ENCODE assay signal across 24 cellular contexts in genomic region chr6:15355683-15356099, GRCh38.
A peak's percentile ranks its signal among the peaks of the same experiment; 100 is the strongest.
DNase-seq lines count a peak whose midpoint lies in the region; ATAC-seq, FAIRE-seq and TF ChIP-seq lines count a peak whose summit lies in the region.
"Had no signal": no experiment of that assay in that cellular context is flagged by ENCODE, and none has a peak within 500 bp of the region (broad histone marks: within the 10 kb centered on the region; RNA-seq: fewer than 3 reads in every experiment).

No MANE protein-coding gene starts in this region.

- no peaks in the 10 kb centered on the region for H3K27me3 ChIP-seq in SK-N-SH (ENCODE audit: insufficient read depth)
- H3K27me3 ChIP-seq in HL-60 (ENCODE audit: insufficient read depth, poor library complexity, severe bottlenecking): no peaks in the 10 kb centered on the region
- no peaks in the 10 kb centered on the region for H3K27me3 ChIP-seq in endothelial cell of umbilical vein (ENCODE audit: control insufficient read depth in 2 of 2, insufficient read depth in 2 of 2, low read length in 2 of 2)
- no peaks in the 10 kb centered on the region for H3K27me3 ChIP-seq in psoas muscle (ENCODE audit: insufficient read depth in 3 of 3, low read length in 2 of 3)
- H3K27me3 ChIP-seq: ascending aorta, heart right ventricle, left lung, tibial nerve had no signal

- no peak for DNase-seq in SK-N-SH
- no peak for DNase-seq in HL-60 (ENCODE audit: low read depth in 1 of 2, low spot score in 1 of 2)
- DNase-seq in endothelial cell of umbilical vein (ENCODE audit: low read depth, low spot score): no peak
- DNase-seq in psoas muscle: no peak
- no peak for DNase-seq in NCI-H187 treated with DMSO at 0.1 percent for 48 hours (lab: John Stamatoyannopoulos, UW)
- no peak for DNase-seq in NCI-H2227 (lab: John Stamatoyannopoulos, UW; ENCODE audit: unreplicated experiment)
- DNase-seq: activated CD4-positive, alpha-beta T cell treated with anti-CD3 and anti-CD28 coated beads for 1 hour; activated CD8-positive, alpha-beta memory T cell treated with anti-CD3 and anti-CD28 coated beads for 24 hours; CD8-positive, alpha-beta memory T cell; DND-41; effector memory CD8-positive, alpha-beta T cell; heart right ventricle; left lung; NCI-H1694; NCI-H446 treated with DMSO at 0.1 percent for 48 hours; stimulated activated CD4-positive, alpha-beta T cell treated with anti-CD3 and anti-CD28 coated beads, Interleukin-4, amount 100 ng/mL, for 1 hour had no signal

- no peaks in the 10 kb centered on the region for H3K36me3 ChIP-seq in SK-N-SH (replicated peaks in 1 of 2; ENCODE audit: control insufficient read depth in 1 of 2, insufficient read depth in 2 of 2, low read length in 1 of 2)
- no peaks in the 10 kb centered on the region for H3K36me3 ChIP-seq in endothelial cell of umbilical vein (ENCODE audit: control insufficient read depth in 2 of 2, extremely low read depth in 1 of 2, insufficient read depth in 2 of 2, low read length in 2 of 2)
- no peaks in the 10 kb centered on the region for H3K36me3 ChIP-seq in psoas muscle (ENCODE audit: insufficient read depth in 1 of 2, low read depth in 1 of 2)
- H3K36me3 ChIP-seq: ascending aorta, heart right ventricle, left lung, tibial nerve had no signal

- no peaks in the 10 kb centered on the region for H3K9me1 ChIP-seq in endothelial cell of umbilical vein (replicated peaks; ENCODE audit: control insufficient read depth, extremely low read depth, insufficient read depth, low read length)

- peaks cover 0 to 19% of the 10 kb centered on the region in 2 experiments; a peak in 3 of 4 replicates for H3K4me1 ChIP-seq in SK-N-SH (ENCODE audit: control insufficient read depth in 1 of 2, insufficient read depth in 2 of 2, low read depth in 1 of 2, low read length in 1 of 2)
- peaks cover 5% of the 10 kb centered on the region for H3K4me1 ChIP-seq in endothelial cell of umbilical vein (ENCODE audit: control insufficient read depth, extremely low read depth, insufficient read depth, low read length)
- H3K4me1 ChIP-seq in psoas muscle: peaks cover 81% of the 10 kb centered on the region

- H3K4me3 ChIP-seq in SK-N-SH (ENCODE audit: low read depth in 2 of 2, low read length in 1 of 2): no peak overlapping the region
- no peak overlapping the region for H3K4me3 ChIP-seq in HL-60 (replicated peaks; ENCODE audit: insufficient read depth, low read length)
- H3K4me3 ChIP-seq in endothelial cell of umbilical vein (replicated peaks in 1 of 3; ENCODE audit: insufficient read depth in 1 of 3, low read depth in 1 of 3, low read length in 3 of 3): no peak overlapping the region
- H3K4me3 ChIP-seq in psoas muscle: no peak overlapping the region
- H3K4me3 ChIP-seq: ascending aorta, heart right ventricle, left lung, tibial nerve had no signal

- TF ChIP-seq POLR2A in endothelial cell of umbilical vein (IDR thresholded peaks at IDR 0.05; ENCODE audit: low read depth, low read length): no peak

- intact Hi-C loops in endothelial cell of umbilical vein (cut with micrococcal nuclease) (no loop called here), psoas muscle (cut with DNase I) (no loop called here)

- H3K4me2 ChIP-seq in SK-N-SH: no peak overlapping the region
- no peak overlapping the region for H3K4me2 ChIP-seq in endothelial cell of umbilical vein (ENCODE audit: insufficient read depth, low read length)

- CTCF ChIA-PET in SK-N-SH (lab: Yijun Ruan, JAX): no interaction called here
- CTCF ChIA-PET in endothelial cell of umbilical vein (lab: Charles Lee): interaction anchor here (1.6 kb wide), 1 partner anchor 10 kb away, joined by 5 read pairs; no protein-coding TSS in a partner anchor

- peaks cover 12% of the 10 kb centered on the region; the same call in 1 of the 2 replicates for H3K79me2 ChIP-seq in SK-N-SH (ENCODE audit: insufficient read depth)
- no peaks in the 10 kb centered on the region for H3K79me2 ChIP-seq in endothelial cell of umbilical vein (ENCODE audit: control insufficient read depth, insufficient read depth, low read length)

- FAIRE-seq in endothelial cell of umbilical vein (lab: Jason Lieb, UNC): peak; percentile 4
- FAIRE-seq: GM18507, TTC549 had no signal

- H4K20me1 ChIP-seq in SK-N-SH (ENCODE audit: insufficient read depth): peaks cover 12% of the 10 kb centered on the region
- no peaks in the 10 kb centered on the region for H4K20me1 ChIP-seq in endothelial cell of umbilical vein (replicated peaks; ENCODE audit: control insufficient read depth, extremely low read depth, insufficient read depth, low read length)

- BruUV-seq in endothelial cell of umbilical vein (replicated peaks; lab: Mats Ljungman, UMichigan): no TSS peak

- peaks cover 6% of the 10 kb centered on the region for H3F3A ChIP-seq in SK-N-SH (replicated peaks; ENCODE audit: insufficient read depth)

- H3K9ac ChIP-seq in SK-N-SH (no peak overlapping the region), endothelial cell of umbilical vein (replicated peaks; ENCODE audit: extremely low read depth, insufficient read depth, low read length) (no peak overlapping the region)

- ATAC-seq in SK-N-SH treated with all-trans-retinoic acid at 6 μM for 48 hours (peak; percentile 44; the same call in 2 of the 3 replicates), psoas muscle (peak; percentile 22 to 55 (median 41)), HG02870 (IDR thresholded peaks at IDR 0.05; ENCODE audit: unreplicated experiment) (no peak)
- ATAC-seq: activated naive CD4-positive, alpha-beta T cell treated with anti-CD3 and anti-CD28 coated beads, Interleukin-2, amount 50 U/mL, for 72 hours; effector memory CD8-positive, alpha-beta T cell; heart right ventricle; left lung had no signal

- POLR2A ChIA-PET in SK-N-SH (lab: Yijun Ruan, JAX): no interaction called here
- POLR2A ChIA-PET in endothelial cell of umbilical vein (lab: Charles Lee): no interaction called here

- TF ChIP-seq RAD21 in SK-N-SH (IDR thresholded peaks at IDR 0.05; ENCODE audit: low read length): no peak

- H3K27ac ChIP-seq in SK-N-SH (ENCODE audit: low read depth in 2 of 2, low read length in 1 of 2) (no peak overlapping the region), HL-60 (replicated peaks) (peak overlapping the region; percentile 55), endothelial cell of umbilical vein (ENCODE audit: insufficient read depth, low read depth, low read length) (no peak overlapping the region), psoas muscle (peak overlapping the region; percentile 41)
- H3K27ac ChIP-seq: ascending aorta, heart right ventricle, left lung, RWPE1, tibial nerve had no signal

- H3K9me3 ChIP-seq in SK-N-SH (no peaks in the 10 kb centered on the region), endothelial cell of umbilical vein (replicated peaks; ENCODE audit: control insufficient read depth, insufficient read depth, low read length) (no peaks in the 10 kb centered on the region), psoas muscle (no peaks in the 10 kb centered on the region)
- H3K9me3 ChIP-seq: ascending aorta, heart right ventricle, left lung, tibial nerve had no signal

- WGBS in SK-N-SH (ENCODE audit: low lambda C conversion rate): 87% methylated on average over 10 of the region's 10 CpGs
- WGBS in psoas muscle, 3 donors: 26 to 54% (median 32%) methylated on average over 10 of the region's 10 CpGs

- no peak for TF ChIP-seq CTCF in SK-N-SH (IDR thresholded peaks at IDR 0.05)
- TF ChIP-seq CTCF in HL-60 (IDR thresholded peaks at IDR 0.05; ENCODE audit: insufficient read depth, low read length): no peak
- TF ChIP-seq CTCF in endothelial cell of umbilical vein (IDR thresholded peaks at IDR 0.05; ENCODE audit: extremely low read depth in 1 of 2, insufficient read depth in 1 of 2, low read depth in 1 of 2, low read length in 2 of 2): no peak
- no peak for TF ChIP-seq CTCF in psoas muscle (IDR thresholded peaks at IDR 0.05)

- no peaks in the 10 kb centered on the region for H3K9me2 ChIP-seq in SK-N-SH

- H2AFZ ChIP-seq in SK-N-SH (ENCODE audit: low read depth) (no peak overlapping the region), endothelial cell of umbilical vein (ENCODE audit: low read depth, low read length) (no peak overlapping the region)

- TF ChIP-seq EP300 in SK-N-SH (IDR thresholded peaks at IDR 0.05; ENCODE audit: borderline replicate concordance in 1 of 2, low read depth in 1 of 2, low read length in 1 of 2): no peak

- dilution Hi-C loops in endothelial cell of umbilical vein (cut with MboI; ENCODE audit: extremely low pct_ligation_motif_present, low sequenced_read_pairs): no loop called here

TF ChIP-seq in SK-N-SH treated with all-trans-retinoic acid at 6 μM for 48 hours, 23 proteins besides CTCF, POLR2A, EP300 and RAD21 (continues in another document):
- no peak for TF ChIP-seq ZFP3 (CRISPR knock-in tag; IDR thresholded peaks at IDR 0.05)

TF ChIP-seq in SK-N-SH, 30 proteins besides CTCF, POLR2A, EP300 and RAD21 (continues in another document):
- no peak for TF ChIP-seq SMC3 (IDR thresholded peaks at IDR 0.05; ENCODE audit: low read depth, low read length)
- no peak for TF ChIP-seq MEF2A (IDR thresholded peaks at IDR 0.05; ENCODE audit: borderline replicate concordance, low read depth)
- TF ChIP-seq NRF1 (IDR thresholded peaks at IDR 0.05; ENCODE audit: low read depth, low read length): no peak
- TF ChIP-seq POLR2AphosphoS5 (IDR thresholded peaks at IDR 0.05; ENCODE audit: low read depth, low read length): no peak
- no peak for TF ChIP-seq EZH2phosphoT487 (IDR thresholded peaks at IDR 0.05; ENCODE audit: borderline replicate concordance, low read depth)
- no peak for TF ChIP-seq FOSL2 (IDR thresholded peaks at IDR 0.05; ENCODE audit: borderline replicate concordance, low read depth)
- TF ChIP-seq RCOR1 (IDR thresholded peaks at IDR 0.05; ENCODE audit: low read length): no peak

TF ChIP-seq in endothelial cell of umbilical vein, 7 proteins besides CTCF, POLR2A, EP300 and RAD21:
- TF ChIP-seq FOS (IDR thresholded peaks at IDR 0.05; ENCODE audit: borderline replicate concordance, insufficient read depth, low read length) (no peak), JUN (IDR thresholded peaks at IDR 0.05; ENCODE audit: borderline replicate concordance, insufficient read depth, insufficient read length, low read depth) (no peak), MYC (IDR thresholded peaks at IDR 0.05; ENCODE audit: low read depth, low read length) (no peak), EZH2 (IDR thresholded peaks at IDR 0.05; ENCODE audit: borderline replicate concordance, low read depth, low read length, severe bottlenecking) (no peak), MAX (IDR thresholded peaks at IDR 0.05; ENCODE audit: insufficient read depth, insufficient read length) (no peak), GATA2 (IDR thresholded peaks at IDR 0.05; ENCODE audit: insufficient read depth, insufficient read length, low read depth, low read length) (no peak), POLR2AphosphoS5 (IDR thresholded peaks at IDR 0.05; ENCODE audit: insufficient read depth, low read depth, low read length) (no peak)

Comparison
In these comparisons a context has a peak if more than half of its experiments do, and no peak if none do; other contexts are left out.
1. H3K27ac ChIP-seq: peak in HL-60 (single experiment) and psoas muscle (single experiment); none in SK-N-SH (0 of 2) and endothelial cell of umbilical vein (single experiment).